In genomic region chr19:55618426-55618825, GRCh38 we compare ENCODE assay signal across 1 cellular context.
TF ChIP-seq lines count a peak whose summit lies in the region.

No MANE protein-coding gene starts in this region.

TF ChIP-seq in GM23338, 12 proteins besides CTCF, POLR2A, EP300 and RAD21:
- no peak for TF ChIP-seq ZNF114 (CRISPR knock-in tag; IDR thresholded peaks at IDR 0.05)
- TF ChIP-seq REST (IDR thresholded peaks at IDR 0.05; ENCODE audit: unreplicated experiment): no peak
- TF ChIP-seq POLR2AphosphoS5 (IDR thresholded peaks at IDR 0.05; ENCODE audit: low read depth): no peak
- no peak for TF ChIP-seq JUNB (IDR thresholded peaks at IDR 0.05; ENCODE audit: unreplicated experiment)
- TF ChIP-seq EZH2 (IDR thresholded peaks at IDR 0.05; ENCODE audit: low read depth, unreplicated experiment): no peak
- no peak for TF ChIP-seq STAT1 (IDR thresholded peaks at IDR 0.05; ENCODE audit: unreplicated experiment)
- TF ChIP-seq ETS1 (IDR thresholded peaks at IDR 0.05): no peak
- TF ChIP-seq NANOG (IDR thresholded peaks at IDR 0.05; ENCODE audit: borderline replicate concordance): no peak
- no peak for TF ChIP-seq EZH2phosphoT487 (IDR thresholded peaks at IDR 0.05; ENCODE audit: unreplicated experiment)
- TF ChIP-seq ZNF331 (CRISPR knock-in tag; IDR thresholded peaks at IDR 0.05; ENCODE audit: low read depth): no peak
- no peak for TF ChIP-seq CREB1 (CRISPR knock-in tag; IDR thresholded peaks at IDR 0.05; ENCODE audit: low read depth)
- no peak for TF ChIP-seq ZNF462 (CRISPR knock-in tag; IDR thresholded peaks at IDR 0.05)
TF ChIP-seq in GM23338: peak in this region for 0.
